In the genomic region with DNA sequence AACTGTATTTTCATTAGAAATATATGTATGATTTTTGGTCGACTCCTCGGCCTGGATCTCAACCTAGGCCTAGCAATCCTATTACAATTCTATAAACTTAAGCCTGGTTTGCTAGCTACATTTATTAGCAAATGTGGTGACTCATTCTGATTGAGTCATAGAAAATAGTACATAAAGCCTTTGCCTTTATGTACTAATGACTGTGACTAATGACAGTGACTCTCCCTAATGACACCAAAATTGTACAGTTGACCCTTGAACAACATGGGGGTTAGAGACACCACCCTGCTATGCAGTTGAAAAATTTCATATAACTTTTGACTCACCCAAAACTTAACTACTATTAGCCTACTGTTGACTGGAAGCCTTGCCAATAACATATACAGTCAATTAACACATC, we compare ENCODE assay signal across 14 cellular contexts.
DNase-seq lines count a peak whose midpoint lies in the region; ATAC-seq, FAIRE-seq and TF ChIP-seq lines count a peak whose summit lies in the region.
"Had no signal": no experiment of that assay in that cellular context is flagged by ENCODE, and none has a peak within 500 bp of the region (broad histone marks: within the 10 kb centered on the region; RNA-seq: fewer than 3 reads in every experiment).

No MANE protein-coding gene starts in this region.

- no peak overlapping the region for H3K4me3 ChIP-seq in AG04450 (ENCODE audit: low read depth, low read length)

- DNase-seq in AG04450 (ENCODE audit: low read depth, low spot score) (peak; percentile 20), amniotic stem cell (lab: John Stamatoyannopoulos, UW) (peak; percentile 10), foreskin melanocyte (peak; percentile 52), NCI-H2171 (lab: John Stamatoyannopoulos, UW) (no peak), GM19239 (ENCODE audit: insufficient read length, low spot score) (no peak)
- DNase-seq: CD4-positive, alpha-beta memory T cell; cortex of kidney; KG1; natural killer cell; stimulated activated CD4-positive, alpha-beta T cell treated with anti-CD3 and anti-CD28 coated beads, Interleukin-12 subunit alpha, Interleukin-12 subunit beta, amount 100 ng/mL, for 4 hours had no signal

- no peak for FAIRE-seq in GM19239 (lab: Jason Lieb, UNC)

- no peak overlapping the region for H3K27ac ChIP-seq in AG04450 (ENCODE audit: low read depth, low read length)
- H3K27ac ChIP-seq: VCaP had no signal

- no peaks in the 10 kb centered on the region for H3K9me3 ChIP-seq in AG04450 (ENCODE audit: control insufficient read depth, insufficient read depth, low read length)

- ATAC-seq in HG03354 (IDR thresholded peaks at IDR 0.05; ENCODE audit: poor library complexity, severe bottlenecking, unreplicated experiment) (peak; percentile 26), HG02759 (IDR thresholded peaks at IDR 0.05; ENCODE audit: unreplicated experiment) (no peak), GM18873 (IDR thresholded peaks at IDR 0.05; ENCODE audit: low FRiP score, unreplicated experiment) (no peak)
- ATAC-seq: natural killer cell had no signal

- no peak for TF ChIP-seq CTCF in AG04450 (IDR thresholded peaks at IDR 0.05; ENCODE audit: low read depth, low read length)

- H3K27me3 ChIP-seq in AG04450 (ENCODE audit: control insufficient read depth, insufficient read depth, low read length) = no peaks in the 10 kb centered on the region

- POLR2A ChIA-PET in AG04450 (lab: Yijun Ruan, JAX) = no interaction called here

- CTCF ChIA-PET in AG04450 (lab: Charles Lee) = interaction anchor here (1.5 kb wide), 1 partner anchor 84 kb away, joined by 3 read pairs; no protein-coding TSS in a partner anchor

Comparison
In these comparisons a context has a peak if more than half of its experiments do, and no peak if none do; other contexts are left out.
1. DNase-seq: peak in AG04450 (single experiment), amniotic stem cell (single experiment) and foreskin melanocyte (single experiment); none in NCI-H2171 (single experiment) and GM19239 (single experiment).